ENCODE assay signal across 1 cellular context in the genomic region with DNA sequence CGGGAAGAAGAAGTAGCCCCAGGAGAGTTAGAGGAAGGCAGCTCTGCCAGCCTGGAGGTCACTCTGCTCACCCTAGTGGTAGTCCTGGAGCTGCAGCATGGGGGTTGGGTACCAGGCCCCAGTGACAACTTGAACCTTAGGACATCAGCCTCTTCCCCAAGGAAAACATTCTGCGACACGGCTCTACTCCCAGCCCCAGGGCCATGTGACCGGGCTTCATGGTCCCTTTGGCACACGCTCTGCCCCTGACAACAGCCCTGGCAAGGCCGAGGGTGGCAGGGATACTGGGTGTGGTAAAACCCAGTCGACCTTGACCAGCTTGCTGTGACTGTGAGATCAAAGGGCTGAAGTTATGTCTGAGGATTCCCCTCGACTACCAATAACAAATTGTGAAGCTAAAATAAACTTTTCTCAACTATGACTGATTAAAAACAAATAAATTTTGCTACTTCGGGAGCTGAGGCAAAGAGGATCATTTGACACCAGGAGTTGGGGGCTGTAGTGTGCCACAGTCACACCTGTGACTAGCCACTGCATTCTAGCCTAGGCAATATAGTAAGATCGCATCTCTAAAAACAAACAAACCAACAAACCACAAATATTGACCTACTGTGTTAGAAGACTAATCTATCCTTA.
TF ChIP-seq lines count a peak whose summit lies in the region.

No MANE protein-coding gene starts in this region.

TF ChIP-seq in GM12878, 131 proteins besides CTCF, POLR2A, EP300 and RAD21 (continued from another document):
- TF ChIP-seq, protein P1, sequence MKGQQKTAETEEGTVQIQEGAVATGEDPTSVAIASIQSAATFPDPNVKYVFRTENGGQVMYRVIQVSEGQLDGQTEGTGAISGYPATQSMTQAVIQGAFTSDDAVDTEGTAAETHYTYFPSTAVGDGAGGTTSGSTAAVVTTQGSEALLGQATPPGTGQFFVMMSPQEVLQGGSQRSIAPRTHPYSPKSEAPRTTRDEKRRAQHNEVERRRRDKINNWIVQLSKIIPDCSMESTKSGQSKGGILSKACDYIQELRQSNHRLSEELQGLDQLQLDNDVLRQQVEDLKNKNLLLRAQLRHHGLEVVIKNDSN (IDR thresholded peaks at IDR 0.05; ENCODE audit: borderline replicate concordance, extremely low read length, insufficient read depth, low read depth, low read length) = peak; percentile 32
- peak; percentile 64 for TF ChIP-seq MEF2B (IDR thresholded peaks at IDR 0.05; ENCODE audit: partially characterized antibody, poor library complexity, severe bottlenecking)
- TF ChIP-seq KAT2A (conservative IDR thresholded peaks at IDR 0.05; ENCODE audit: control insufficient read depth, low read depth, low read length) = no peak
- TF ChIP-seq, protein P2, sequence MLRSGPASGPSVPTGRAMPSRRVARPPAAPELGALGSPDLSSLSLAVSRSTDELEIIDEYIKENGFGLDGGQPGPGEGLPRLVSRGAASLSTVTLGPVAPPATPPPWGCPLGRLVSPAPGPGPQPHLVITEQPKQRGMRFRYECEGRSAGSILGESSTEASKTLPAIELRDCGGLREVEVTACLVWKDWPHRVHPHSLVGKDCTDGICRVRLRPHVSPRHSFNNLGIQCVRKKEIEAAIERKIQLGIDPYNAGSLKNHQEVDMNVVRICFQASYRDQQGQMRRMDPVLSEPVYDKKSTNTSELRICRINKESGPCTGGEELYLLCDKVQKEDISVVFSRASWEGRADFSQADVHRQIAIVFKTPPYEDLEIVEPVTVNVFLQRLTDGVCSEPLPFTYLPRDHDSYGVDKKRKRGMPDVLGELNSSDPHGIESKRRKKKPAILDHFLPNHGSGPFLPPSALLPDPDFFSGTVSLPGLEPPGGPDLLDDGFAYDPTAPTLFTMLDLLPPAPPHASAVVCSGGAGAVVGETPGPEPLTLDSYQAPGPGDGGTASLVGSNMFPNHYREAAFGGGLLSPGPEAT (IDR thresholded peaks at IDR 0.05; ENCODE audit: low read depth) = peak; percentile 64
- TF ChIP-seq IKZF2 (IDR thresholded peaks at IDR 0.05) = peak; percentile 72 to 80; a peak in 3 of 4 replicates
- no peak for TF ChIP-seq YBX1 (IDR thresholded peaks at IDR 0.05)
- TF ChIP-seq ZNF207 (IDR thresholded peaks at IDR 0.05; ENCODE audit: borderline replicate concordance) = 0 out of 2 replicates have a peak, but pooled peaks have one; percentile 21
- peak; percentile 95 for TF ChIP-seq PAX5 (IDR thresholded peaks at IDR 0.05; ENCODE audit: borderline replicate concordance, low read depth, low read length)
- no peak for TF ChIP-seq SIX5 (IDR thresholded peaks at IDR 0.05; ENCODE audit: low read depth, low read length, severe bottlenecking)
- no peak for TF ChIP-seq ATF3 (IDR thresholded peaks at IDR 0.05; ENCODE audit: borderline replicate concordance, extremely low read depth, low read depth, low read length)
- peak; percentile 34 for TF ChIP-seq KLF5 (IDR thresholded peaks at IDR 0.05; ENCODE audit: partially characterized antibody)
- TF ChIP-seq, protein P3, sequence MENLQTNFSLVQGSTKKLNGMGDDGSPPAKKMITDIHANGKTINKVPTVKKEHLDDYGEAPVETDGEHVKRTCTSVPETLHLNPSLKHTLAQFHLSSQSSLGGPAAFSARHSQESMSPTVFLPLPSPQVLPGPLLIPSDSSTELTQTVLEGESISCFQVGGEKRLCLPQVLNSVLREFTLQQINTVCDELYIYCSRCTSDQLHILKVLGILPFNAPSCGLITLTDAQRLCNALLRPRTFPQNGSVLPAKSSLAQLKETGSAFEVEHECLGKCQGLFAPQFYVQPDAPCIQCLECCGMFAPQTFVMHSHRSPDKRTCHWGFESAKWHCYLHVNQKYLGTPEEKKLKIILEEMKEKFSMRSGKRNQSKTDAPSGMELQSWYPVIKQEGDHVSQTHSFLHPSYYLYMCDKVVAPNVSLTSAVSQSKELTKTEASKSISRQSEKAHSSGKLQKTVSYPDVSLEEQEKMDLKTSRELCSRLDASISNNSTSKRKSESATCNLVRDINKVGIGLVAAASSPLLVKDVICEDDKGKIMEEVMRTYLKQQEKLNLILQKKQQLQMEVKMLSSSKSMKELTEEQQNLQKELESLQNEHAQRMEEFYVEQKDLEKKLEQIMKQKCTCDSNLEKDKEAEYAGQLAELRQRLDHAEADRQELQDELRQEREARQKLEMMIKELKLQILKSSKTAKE (IDR thresholded peaks at IDR 0.05; ENCODE audit: low read depth, poor library complexity, severe bottlenecking) = peak; percentile 42
TF ChIP-seq in GM12878: peak in this region for 27.
